In the genomic region with DNA sequence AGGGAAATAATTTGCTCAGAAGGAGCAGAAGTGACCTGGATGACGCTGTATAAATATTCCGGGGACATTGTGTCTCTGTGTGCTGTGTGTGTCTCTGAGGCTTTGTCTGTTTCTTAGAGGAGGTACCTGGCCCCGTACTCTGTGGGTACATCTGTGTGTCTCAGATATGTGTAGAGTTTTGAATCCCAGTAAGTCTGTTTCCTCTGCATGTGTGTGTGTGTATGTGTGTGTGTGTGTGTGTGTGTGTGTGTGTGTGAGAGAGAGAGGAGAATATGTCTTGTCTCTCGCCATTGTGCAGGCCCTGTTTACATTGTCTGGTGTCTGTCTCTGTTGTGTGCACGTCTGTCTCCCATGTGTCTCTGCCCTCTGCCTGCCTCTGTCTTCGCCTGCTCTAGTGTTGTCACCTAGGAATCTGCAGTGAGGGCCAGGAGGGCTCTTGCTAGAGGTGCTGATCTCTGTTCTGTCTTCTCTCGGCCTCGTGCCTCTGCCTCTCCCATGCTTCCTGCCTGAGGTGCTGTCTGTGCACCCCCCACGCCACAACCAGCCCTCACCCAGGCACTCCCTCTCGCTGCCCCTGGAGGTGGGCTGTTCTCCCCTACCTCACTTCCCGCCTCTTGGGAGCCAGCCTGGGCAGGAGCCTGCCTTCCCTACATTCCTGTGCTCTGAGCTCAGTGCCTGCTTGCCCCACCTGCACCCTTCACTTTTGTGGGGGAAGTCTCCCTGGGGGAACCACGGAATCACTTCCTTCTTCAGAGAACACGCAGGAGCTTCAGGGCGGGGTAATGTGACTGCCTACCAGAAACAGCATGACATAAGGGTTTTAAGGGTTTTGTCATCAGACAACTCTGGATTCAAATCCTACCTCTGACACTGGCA, we compare ENCODE assay signal across 7 cellular contexts. TPM values are rescaled to one million over a fixed set of nuclear protein-coding genes. Genes with fewer than 3 reads are reported as not detected.
A peak's percentile ranks its signal among the peaks of the same experiment; 100 is the strongest.
DNase-seq lines count a peak whose midpoint lies in the region; ATAC-seq, FAIRE-seq and TF ChIP-seq lines count a peak whose summit lies in the region.

No MANE protein-coding gene starts in this region.

- DNase-seq in PC-3: peak; percentile 60
- DNase-seq in activated naive CD8-positive, alpha-beta T cell treated with anti-CD3 and anti-CD28 coated beads, Interleukin-2, amount 10 ng/mL, durations not matched to agents 7 days and 5 days: peak; percentile 69
- peak; percentile 20 for DNase-seq in hepatic stellate cell (ENCODE audit: low spot score)
- no peak for DNase-seq in small intestine
- no peak for DNase-seq in NCI-H146 treated with DMSO at 0.1 percent for 48 hours (lab: John Stamatoyannopoulos, UW; ENCODE audit: unreplicated experiment)
- DNase-seq in SW480 (ENCODE audit: low spot score): no peak

- H3K9me2 ChIP-seq in PC-3 (replicated peaks; ENCODE audit: low read length): no peaks in the 10 kb centered on the region

- no peaks in the 10 kb centered on the region for H3F3A ChIP-seq in PC-3 (ENCODE audit: low read length, unreplicated experiment)

- ATAC-seq in GM21515 (IDR thresholded peaks at IDR 0.05; ENCODE audit: unreplicated experiment) (peak; percentile 43), PC-3 (peak; percentile 31)
- peak; percentile 50 for ATAC-seq in activated naive CD8-positive, alpha-beta T cell treated with anti-CD3 and anti-CD28 coated beads, Interleukin-2, amount 10 ng/mL, durations not matched to agents 7 days and 5 days (ENCODE audit: low read depth)

- H3K4me2 ChIP-seq in PC-3 (ENCODE audit: low read length): peak overlapping the region; percentile 48

- no peaks in the 10 kb centered on the region; the same call in 1 of the 2 replicates for H3K36me3 ChIP-seq in PC-3 (ENCODE audit: low read depth, low read length)
- H3K36me3 ChIP-seq in small intestine (ENCODE audit: control insufficient read depth in 2 of 2, insufficient read depth in 2 of 2, low read length in 2 of 2): no peaks in the 10 kb centered on the region

- H3K9me3 ChIP-seq in PC-3 (ENCODE audit: low read length) (no peaks in the 10 kb centered on the region), small intestine (ENCODE audit: control insufficient read depth, low read depth) (no peaks in the 10 kb centered on the region)

- H3K9me3 Mint-ChIP-seq in activated naive CD8-positive, alpha-beta T cell treated with anti-CD3 and anti-CD28 coated beads, Interleukin-2, amount 10 ng/mL, durations not matched to agents 7 days and 5 days: no peaks in the 10 kb centered on the region

- H3K4me3 Mint-ChIP-seq in activated naive CD8-positive, alpha-beta T cell treated with anti-CD3 and anti-CD28 coated beads, Interleukin-2, amount 10 ng/mL, durations not matched to agents 7 days and 5 days: peak overlapping the region; percentile 91

- H3K36me3 Mint-ChIP-seq in activated naive CD8-positive, alpha-beta T cell treated with anti-CD3 and anti-CD28 coated beads, Interleukin-2, amount 10 ng/mL, durations not matched to agents 7 days and 5 days: peaks cover 36% of the 10 kb centered on the region

- intact Hi-C loops in PC-3 (cut with micrococcal nuclease): loop anchor here (1.0 kb wide), 2 partner anchors 13 to 22 kb away; a partner anchor contains a TSS

- H3K27ac Mint-ChIP-seq in activated naive CD8-positive, alpha-beta T cell treated with anti-CD3 and anti-CD28 coated beads, Interleukin-2, amount 10 ng/mL, durations not matched to agents 7 days and 5 days: peak overlapping the region; percentile 97

- H2AFZ ChIP-seq in PC-3 (ENCODE audit: low read length): 0 out of 2 replicates have a peak overlapping the region, but pooled peaks have one; percentile 18

- TF ChIP-seq CTCF in PC-3 (conservative IDR thresholded peaks at IDR 0.05; ENCODE audit: low read depth, low read length): no peak

- H3K4me1 Mint-ChIP-seq in activated naive CD8-positive, alpha-beta T cell treated with anti-CD3 and anti-CD28 coated beads, Interleukin-2, amount 10 ng/mL, durations not matched to agents 7 days and 5 days: peaks cover 70% of the 10 kb centered on the region

- H4K20me1 ChIP-seq in PC-3 (ENCODE audit: low read length): peaks cover 24% of the 10 kb centered on the region

- H3K4me3 ChIP-seq in PC-3 (ENCODE audit: low read length) (peak overlapping the region; percentile 14; the same call in 1 of the 2 replicates), small intestine (ENCODE audit: low read depth in 1 of 2, low read length in 2 of 2) (peak overlapping the region; percentile 18 to 37)

- H3K4me1 ChIP-seq in PC-3 (ENCODE audit: insufficient read depth, low read length): peaks cover 51% of the 10 kb centered on the region
- peaks cover 0 to 5% of the 10 kb centered on the region in 2 donors for H3K4me1 ChIP-seq in small intestine (ENCODE audit: control insufficient read depth in 2 of 2, insufficient read depth in 1 of 2, low read depth in 1 of 2, low read length in 1 of 2)

- no peaks in the 10 kb centered on the region for H3K27me3 ChIP-seq in PC-3 (ENCODE audit: low read length)
- H3K27me3 ChIP-seq in small intestine (ENCODE audit: control insufficient read depth in 2 of 2, insufficient read depth in 2 of 2, low read length in 2 of 2): no peaks in the 10 kb centered on the region

- peaks cover 97% of the 10 kb centered on the region for H3K79me2 ChIP-seq in PC-3 (ENCODE audit: low read length)

- no peaks in the 10 kb centered on the region for H3K27me3 Mint-ChIP-seq in activated naive CD8-positive, alpha-beta T cell treated with anti-CD3 and anti-CD28 coated beads, Interleukin-2, amount 10 ng/mL, durations not matched to agents 7 days and 5 days

- whole genome bisulfite sequencing in small intestine, 3 donors: 41 to 63% (median 47%) methylated on average over 14 of the region's 14 CpGs

- no TSS peak for BruUV-seq in PC-3 (replicated peaks; lab: Mats Ljungman, UMichigan)

- peak overlapping the region; percentile 47 for H3K9ac ChIP-seq in PC-3 (ENCODE audit: low read length)

- CTCF ChIA-PET in PC-3 (lab: Charles Lee): interaction anchor here (1.0 kb wide), 1 partner anchor 12 kb away, joined by 4 read pairs; no protein-coding TSS in a partner anchor

- POLR2A ChIA-PET in PC-3 (lab: Charles Lee; ENCODE audit: unreplicated experiment): interaction anchor here (1.0 kb wide), 1 partner anchor 12 kb away, joined by 3 read pairs; a partner anchor contains a TSS
- POLR2A ChIA-PET in activated naive CD8-positive, alpha-beta T cell treated with anti-CD3 and anti-CD28 coated beads, Interleukin-2, amount 10 ng/mL, durations not matched to agents 7 days and 5 days (lab: Charles Lee): interaction anchor here (0.9 to 5.5 kb wide), 11 partner anchors 9 to 225 kb away, joined by 3 to 98 read pairs (median 5); a partner anchor contains a TSS

- peak overlapping the region; percentile 46 for H3K27ac ChIP-seq in PC-3 (ENCODE audit: low read length)
- H3K27ac ChIP-seq in small intestine (ENCODE audit: low read depth in 1 of 2, low read length in 1 of 2): peak overlapping the region; percentile 38 to 93

- no peak for FAIRE-seq in small intestine (lab: Jason Lieb, UNC)

RNA-seq across cellular contexts. Expression of a gene that starts 5.9 kb away (rescaled TPM):
- 113 and 160 TPM in 2 replicates for total RNA-seq in PC-3 (2014; rRNA removed)
- 100 to 1,000 TPM; 234 to 237 TPM for total RNA-seq in activated naive CD8-positive, alpha-beta T cell treated with anti-CD3 and anti-CD28 coated beads, Interleukin-2, amount 10 ng/mL, durations not matched to agents 7 days and 5 days
- 10 to 100 TPM; 37.4 to 58.6 (median 47.9) TPM for polyA plus RNA-seq in small intestine

RNA-seq across cellular contexts. Expression of a gene that starts 12.6 kb away (rescaled TPM):
- 119 and 236 TPM in 2 replicates for total RNA-seq in PC-3 (2014; rRNA removed)
- 10 to 100 TPM; 51.7 to 52.5 TPM for total RNA-seq in activated naive CD8-positive, alpha-beta T cell treated with anti-CD3 and anti-CD28 coated beads, Interleukin-2, amount 10 ng/mL, durations not matched to agents 7 days and 5 days
- 10 to 100 TPM; 70.7 to 90.5 (median 72.5) TPM for polyA plus RNA-seq in small intestine

RNA-seq across cellular contexts. Expression of a gene that starts 36.9 kb away (rescaled TPM):
- 0.26 and 0.58 TPM in 2 replicates for total RNA-seq in PC-3 (2014; rRNA removed)
- under 1 TPM; 0.17 to 0.19 TPM for total RNA-seq in activated naive CD8-positive, alpha-beta T cell treated with anti-CD3 and anti-CD28 coated beads, Interleukin-2, amount 10 ng/mL, durations not matched to agents 7 days and 5 days
- 1 to 10 TPM in 1 of 3 donors, under 1 TPM in 1, not detected in 1; 0.27 to 1.3 TPM for polyA plus RNA-seq in small intestine

Comparison
In these comparisons a context has a peak if more than half of its experiments do, and no peak if none do; other contexts are left out.
1. DNase-seq: peak in PC-3 (single experiment), activated naive CD8-positive, alpha-beta T cell treated with anti-CD3 and anti-CD28 coated beads, Interleukin-2, amount 10 ng/mL, durations not matched to agents 7 days and 5 days (single experiment) and hepatic stellate cell (single experiment); none in small intestine (single experiment), NCI-H146 treated with DMSO at 0.1 percent for 48 hours (single experiment) and SW480 (single experiment).
2. Peak in every context shown above with its lines, with median percentiles within 50 percentile points of each other: ATAC-seq.